ENCODE assay signal across 9 cellular contexts in the genomic region with DNA sequence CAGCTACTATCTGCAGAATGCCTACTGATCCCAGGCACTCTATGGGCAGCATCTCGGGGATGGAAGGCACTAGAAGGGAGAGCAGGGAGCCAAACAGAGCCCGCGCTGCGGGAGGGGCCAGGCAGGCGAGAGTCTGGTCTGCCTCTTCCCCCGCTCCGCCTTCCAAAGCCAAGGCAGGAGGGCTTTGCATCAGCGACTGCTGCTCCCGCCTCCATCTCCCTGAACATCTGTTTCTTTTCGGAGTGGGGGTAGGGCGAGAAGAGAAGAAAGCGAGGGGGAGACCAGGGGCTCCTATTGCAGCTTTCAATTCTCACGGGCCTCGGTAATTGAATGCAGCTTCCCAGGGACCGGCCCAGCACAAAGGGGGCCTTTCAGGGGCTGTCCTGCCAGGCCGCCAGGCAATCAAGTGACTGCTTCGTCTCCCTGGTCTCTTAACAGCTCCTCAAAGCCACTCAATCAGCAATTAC. TPM values are rescaled to one million over a fixed set of nuclear protein-coding genes. Genes with fewer than 3 reads are reported as not detected.
DNase-seq lines count a peak whose midpoint lies in the region; ATAC-seq and TF ChIP-seq lines count a peak whose summit lies in the region.
"Had no signal": no experiment of that assay in that cellular context is flagged by ENCODE, and none has a peak within 500 bp of the region (broad histone marks: within the 10 kb centered on the region; RNA-seq: fewer than 3 reads in every experiment).

No MANE protein-coding gene starts in this region.

- no peaks in the 10 kb centered on the region for H3K4me1 Mint-ChIP-seq in activated CD8-positive, alpha-beta T cell treated with anti-CD3 and anti-CD28 coated beads for 36 hours (ENCODE audit: low read depth)

- DNase-seq in brain pericyte (ENCODE audit: low read depth, low spot score) = peak; percentile 79
- peak; percentile 62 for DNase-seq in kidney tubule cell (ENCODE audit: low spot score)
- peak; percentile 73 for DNase-seq in testis
- no peak for DNase-seq in activated CD8-positive, alpha-beta T cell treated with anti-CD3 and anti-CD28 coated beads for 36 hours
- no peak for DNase-seq in left lobe of liver (ENCODE audit: low spot score)
- no peak for DNase-seq in activated CD4-positive, alpha-beta T cell treated with anti-CD3 and anti-CD28 coated beads, Interleukin-2, amount 50 U/mL, for 1 hour
- DNase-seq: effector CD8-positive, alpha-beta T cell had no signal

- H3K36me3 Mint-ChIP-seq in activated CD8-positive, alpha-beta T cell treated with anti-CD3 and anti-CD28 coated beads for 36 hours (ENCODE audit: low read depth) = no peaks in the 10 kb centered on the region

- H3K27me3 Mint-ChIP-seq in activated CD8-positive, alpha-beta T cell treated with anti-CD3 and anti-CD28 coated beads for 36 hours = no peaks in the 10 kb centered on the region

- no peak overlapping the region for H3K4me3 Mint-ChIP-seq in activated CD8-positive, alpha-beta T cell treated with anti-CD3 and anti-CD28 coated beads for 36 hours

- 2% methylated on average over 17 of the region's 17 CpGs for WGBS in HUES64
- WGBS in testis, 2 donors = 27 to 28% methylated on average over 3 to 17 of the region's 17 CpGs

- no peak overlapping the region for H3K27ac Mint-ChIP-seq in activated CD8-positive, alpha-beta T cell treated with anti-CD3 and anti-CD28 coated beads for 36 hours

- H3K9me3 Mint-ChIP-seq in activated CD8-positive, alpha-beta T cell treated with anti-CD3 and anti-CD28 coated beads for 36 hours = no peaks in the 10 kb centered on the region

- H3K27ac ChIP-seq in HUES64 (ENCODE audit: low read depth, low read length) = peak overlapping the region; percentile 94
- H3K27ac ChIP-seq in testis = peak overlapping the region; percentile 21 to 60

- POLR2A ChIA-PET in activated CD8-positive, alpha-beta T cell treated with anti-CD3 and anti-CD28 coated beads for 36 hours (lab: Charles Lee) = no interaction called here

- H3K4me3 ChIP-seq in HUES64 (ENCODE audit: low read length) = peak overlapping the region; percentile 32
- H3K4me3 ChIP-seq in testis = no peak overlapping the region

- H3K4me1 ChIP-seq in HUES64 (ENCODE audit: insufficient read depth, low read length) (peaks cover 35% of the 10 kb centered on the region), testis (peaks cover 40% of the 10 kb centered on the region)

- ATAC-seq in activated CD8-positive, alpha-beta T cell treated with anti-CD3 and anti-CD28 coated beads for 36 hours = no peak
- ATAC-seq in GM19455 (IDR thresholded peaks at IDR 0.05; ENCODE audit: unreplicated experiment) = no peak
- no peak for ATAC-seq in left lobe of liver

- no peaks in the 10 kb centered on the region for H3K9me3 ChIP-seq in HUES64 (ENCODE audit: insufficient read depth, low read depth, low read length)
- H3K9me3 ChIP-seq in testis = no peaks in the 10 kb centered on the region

- no peak for TF ChIP-seq CTCF in testis (IDR thresholded peaks at IDR 0.05)
- TF ChIP-seq CTCF in activated CD8-positive, alpha-beta T cell treated with anti-CD3 and anti-CD28 coated beads for 36 hours (IDR thresholded peaks at IDR 0.05) = no peak

- H3K27me3 ChIP-seq in HUES64 (ENCODE audit: insufficient read depth, low read length) = no peaks in the 10 kb centered on the region
- no peaks in the 10 kb centered on the region for H3K27me3 ChIP-seq in testis

- H3K9ac ChIP-seq in HUES64 (ENCODE audit: low read depth, low read length) = peak overlapping the region; percentile 67

- intact Hi-C loops in testis (cut with DNase I; ENCODE audit: low total_unique reads) = no loop called here
- intact Hi-C loops in activated CD8-positive, alpha-beta T cell treated with anti-CD3 and anti-CD28 coated beads for 36 hours (cut with micrococcal nuclease) = no loop called here

- no peak for TF ChIP-seq POLR2A in testis (IDR thresholded peaks at IDR 0.05)

- CTCF ChIA-PET in activated CD8-positive, alpha-beta T cell treated with anti-CD3 and anti-CD28 coated beads for 36 hours (lab: Charles Lee) = interaction anchor here (1.6 to 1.7 kb wide), 2 partner anchors 27 to 31 kb away, joined by 5 to 6 read pairs; partner anchors contain the start of gene CDC42EP4

- H3K36me3 ChIP-seq in HUES64 (ENCODE audit: insufficient read depth, low read length) = no peaks in the 10 kb centered on the region
- H3K36me3 ChIP-seq in testis (ENCODE audit: low read depth, missing control alignments) = no peaks in the 10 kb centered on the region

RNA-seq across cellular contexts. Expression of gene CDC42EP4, which starts 31.4 kb away (rescaled TPM):
- polyA plus RNA-seq in HUES64 (2013, experiment 1 of 2) = 16.1 TPM
- polyA plus RNA-seq in HUES64 (2013, experiment 2 of 2) = 20.4 TPM
- total RNA-seq in testis = 100 to 1,000 TPM; 103 to 140 TPM
- 55.9 TPM for polyA plus RNA-seq in testis (ENCODE audit: insufficient read depth, low read depth, low replicate concordance)
- 1 to 10 TPM in 1 of 2 experiments, under 1 TPM in 1; 0.72 to 1.1 TPM for total RNA-seq in activated CD8-positive, alpha-beta T cell treated with anti-CD3 and anti-CD28 coated beads for 36 hours
- total RNA-seq in left lobe of liver = 35.5 TPM

Comparison
In these comparisons a context has a peak if more than half of its experiments do, and no peak if none do; other contexts are left out.
1. DNase-seq: peak in brain pericyte (single experiment), kidney tubule cell (single experiment) and testis (single experiment); none in activated CD8-positive, alpha-beta T cell treated with anti-CD3 and anti-CD28 coated beads for 36 hours (single experiment), left lobe of liver (single experiment) and activated CD4-positive, alpha-beta T cell treated with anti-CD3 and anti-CD28 coated beads, Interleukin-2, amount 50 U/mL, for 1 hour (single experiment).
2. RNA of gene CDC42EP4, which starts 31.4 kb away (total RNA-seq): 103 to 140 TPM in testis and 35.5 TPM in left lobe of liver (single experiment); 0.72 to 1.1 TPM in activated CD8-positive, alpha-beta T cell treated with anti-CD3 and anti-CD28 coated beads for 36 hours; every median in the first group is over 10 times any median in the second.